Comparison of ENCODE assay signal across 19 cellular contexts in genomic region chr1:9846611-9847171, GRCh38. TPM values are rescaled to one million over a fixed set of nuclear protein-coding genes. Genes with fewer than 3 reads are reported as not detected.
DNase-seq lines count a peak whose midpoint lies in the region; ATAC-seq and TF ChIP-seq lines count a peak whose summit lies in the region.
"Had no signal": no experiment of that assay in that cellular context is flagged by ENCODE, and none has a peak within 500 bp of the region (broad histone marks: within the 10 kb centered on the region; RNA-seq: fewer than 3 reads in every experiment).

No MANE protein-coding gene starts in this region.

- no peak for TF ChIP-seq RAD21 in HCT116 (IDR thresholded peaks at IDR 0.05; ENCODE audit: low read depth)

- H3K9ac ChIP-seq in BLaER1 (no peak overlapping the region), HCT116 (ENCODE audit: low read length) (no peak overlapping the region), iPS-15b (ENCODE audit: low read depth, low read length) (no peak overlapping the region)

- no peak overlapping the region for H3K4me2 ChIP-seq in BLaER1
- H3K4me2 ChIP-seq in HCT116 (ENCODE audit: low read length) = no peak overlapping the region

- CTCF ChIA-PET in HCT116 (lab: Charles Lee) = no interaction called here

- H3K9me3 ChIP-seq in BLaER1 (no peaks in the 10 kb centered on the region), HCT116 (ENCODE audit: control insufficient read depth in 1 of 2, insufficient read depth in 1 of 2, low read depth in 1 of 2, low read length in 2 of 2) (no peaks in the 10 kb centered on the region), RWPE2 (ENCODE audit: severe bottlenecking) (no peaks in the 10 kb centered on the region), iPS-15b (ENCODE audit: control insufficient read depth, insufficient read depth, low read length) (no peaks in the 10 kb centered on the region)
- H3K9me3 ChIP-seq: uterus had no signal

- no peaks in the 10 kb centered on the region for H4K20me1 ChIP-seq in BLaER1
- H4K20me1 ChIP-seq in HCT116 (ENCODE audit: insufficient read depth) = no peaks in the 10 kb centered on the region

- no peaks in the 10 kb centered on the region for H3K79me2 ChIP-seq in HCT116 (ENCODE audit: insufficient read depth, low read length)

- DNase-seq in HCT116 (ENCODE audit: low read depth, low spot score) (no peak), RWPE2 (ENCODE audit: low spot score) (peak; percentile 42), foreskin melanocyte (no peak)
- no peak for DNase-seq in stimulated activated CD4-positive, alpha-beta T cell treated with anti-CD3 and anti-CD28 coated beads, Interleukin-4, amount 100 ng/mL, for 1 hour
- DNase-seq: activated CD8-positive, alpha-beta memory T cell treated with anti-CD3 and anti-CD28 coated beads, Interleukin-2, amount 50 U/mL, for 4 hours; activated naive CD8-positive, alpha-beta T cell treated with anti-CD3 and anti-CD28 coated beads, Interleukin-2, amount 10 ng/mL, durations not matched to agents 7 days and 5 days; Calu3; KG1; left cardiac atrium; naive thymus-derived CD4-positive, alpha-beta T cell; NCI-H146; T-helper 2 cell; uterus had no signal

- no peak for TF ChIP-seq POLR2A in HCT116 (IDR thresholded peaks at IDR 0.05; ENCODE audit: borderline replicate concordance, extremely low read depth, insufficient read depth, insufficient read length)

- ATAC-seq in HCT116 (0 out of 2 replicates have a peak, but pooled peaks have one; percentile 14), RWPE2 (ENCODE audit: low read depth) (no peak), GM18498 (IDR thresholded peaks at IDR 0.05; ENCODE audit: unreplicated experiment) (no peak), GM19035 (IDR thresholded peaks at IDR 0.05; ENCODE audit: unreplicated experiment) (no peak)
- ATAC-seq: activated T-helper 17 cell treated with anti-CD3 and anti-CD28 coated beads, Interleukin-2, amount 50 U/mL, for 72 hours; left cardiac atrium; naive thymus-derived CD4-positive, alpha-beta T cell had no signal

- intact Hi-C loops in HCT116 (cut with micrococcal nuclease) = no loop called here

- POLR2A ChIA-PET in HCT116 (lab: Charles Lee) = no interaction called here

- peaks cover 75% of the 10 kb centered on the region for H3K4me1 ChIP-seq in BLaER1
- no peaks in the 10 kb centered on the region; a peak in 1 of 4 replicates for H3K4me1 ChIP-seq in HCT116 (ENCODE audit: control insufficient read depth in 1 of 2, insufficient read depth in 2 of 2, low read length in 2 of 2)
- H3K4me1 ChIP-seq in RWPE2 (ENCODE audit: insufficient read depth, poor library complexity, severe bottlenecking) = peaks cover 22% of the 10 kb centered on the region
- peaks cover 13% of the 10 kb centered on the region for H3K4me1 ChIP-seq in iPS-15b (ENCODE audit: control insufficient read depth, insufficient read depth, low read length)

- no peaks in the 10 kb centered on the region for H3K9me2 ChIP-seq in HCT116 (ENCODE audit: insufficient read depth)

- H3K27ac ChIP-seq in BLaER1 = 0 out of 2 replicates have a peak overlapping the region, but pooled peaks have one; percentile 13
- no peak overlapping the region for H3K27ac ChIP-seq in HCT116 (ENCODE audit: low read depth, low read length)
- H3K27ac ChIP-seq in RWPE2 (ENCODE audit: poor library complexity, severe bottlenecking) = no peak overlapping the region
- H3K27ac ChIP-seq: coronary artery, uterus had no signal

- TF ChIP-seq CTCF in HCT116 (IDR thresholded peaks at IDR 0.05 in 2 of 3, conservative IDR thresholded peaks at IDR 0.05 in 1 of 3; ENCODE audit: borderline replicate concordance in 1 of 3, insufficient read depth in 1 of 3, low read depth in 2 of 3, low read length in 2 of 3) (no peak), RWPE2 (IDR thresholded peaks at IDR 0.05; ENCODE audit: poor library complexity, severe bottlenecking) (no peak)

- no peak overlapping the region for H2AFZ ChIP-seq in HCT116 (ENCODE audit: low read depth, low read length, poor library complexity, severe bottlenecking)

- H3K4me3 ChIP-seq in BLaER1 (no peak overlapping the region), HCT116 (replicated peaks in 1 of 2; ENCODE audit: low read depth in 1 of 2, low read length in 2 of 2) (no peak overlapping the region), RWPE2 (ENCODE audit: severe bottlenecking) (no peak overlapping the region), iPS-15b (ENCODE audit: low read depth, low read length) (peak overlapping the region; percentile 43)
- H3K4me3 ChIP-seq: coronary artery, uterus had no signal

- no TSS peak for BruUV-seq in HCT116 (replicated peaks; lab: Mats Ljungman, UMichigan)

- RAD21 ChIA-PET in HCT116 (lab: Charles Lee; ENCODE audit: low non-redundant PET in 1 of 2, low total read pairs in 2 of 2, uncharacterized antibody in 2 of 2, unreplicated experiment in 2 of 2) = no interaction called here

- H3K27me3 ChIP-seq in BLaER1 (no peaks in the 10 kb centered on the region), HCT116 (ENCODE audit: insufficient read depth, low read length) (no peaks in the 10 kb centered on the region), RWPE2 (ENCODE audit: insufficient read depth, poor library complexity, severe bottlenecking) (no peaks in the 10 kb centered on the region), iPS-15b (ENCODE audit: control insufficient read depth, insufficient read depth, low read length) (no peaks in the 10 kb centered on the region)
- H3K27me3 ChIP-seq: uterus had no signal

- H3K36me3 ChIP-seq in BLaER1 = no peaks in the 10 kb centered on the region
- H3K36me3 ChIP-seq in HCT116 (ENCODE audit: control insufficient read depth in 1 of 2, insufficient read depth in 2 of 2, low read length in 2 of 2) = no peaks in the 10 kb centered on the region
- no peaks in the 10 kb centered on the region for H3K36me3 ChIP-seq in RWPE2 (ENCODE audit: low read depth)
- no peaks in the 10 kb centered on the region for H3K36me3 ChIP-seq in iPS-15b (ENCODE audit: control insufficient read depth, insufficient read depth, low read length)
- H3K36me3 ChIP-seq: uterus had no signal

TF ChIP-seq in HCT116, 20 proteins besides CTCF, POLR2A, EP300 and RAD21:
- TF ChIP-seq ATF3 (IDR thresholded peaks at IDR 0.05) (no peak), EZH2phosphoT487 (IDR thresholded peaks at IDR 0.05; ENCODE audit: borderline replicate concordance) (no peak), POLR2AphosphoS5 (IDR thresholded peaks at IDR 0.05; ENCODE audit: low read depth, low read length) (no peak), EGR1 (IDR thresholded peaks at IDR 0.05; ENCODE audit: low read depth) (no peak), ZNF274 (IDR thresholded peaks at IDR 0.05; ENCODE audit: low read depth, low read length) (no peak), YY1 (IDR thresholded peaks at IDR 0.05; ENCODE audit: extremely low read depth, insufficient replicate concordance, low read depth, low read length) (no peak)

RNA-seq across cellular contexts. Expression of gene CLSTN1, which starts 22.9 kb away (rescaled TPM):
- 113 TPM for total RNA-seq in HCT116 (2021; ENCODE audit: unreplicated experiment)
- polyA plus RNA-seq in HCT116 (2012) = 128 TPM in 2 replicates
